ENCODE assay signal across 1 cellular context in the genomic region with DNA sequence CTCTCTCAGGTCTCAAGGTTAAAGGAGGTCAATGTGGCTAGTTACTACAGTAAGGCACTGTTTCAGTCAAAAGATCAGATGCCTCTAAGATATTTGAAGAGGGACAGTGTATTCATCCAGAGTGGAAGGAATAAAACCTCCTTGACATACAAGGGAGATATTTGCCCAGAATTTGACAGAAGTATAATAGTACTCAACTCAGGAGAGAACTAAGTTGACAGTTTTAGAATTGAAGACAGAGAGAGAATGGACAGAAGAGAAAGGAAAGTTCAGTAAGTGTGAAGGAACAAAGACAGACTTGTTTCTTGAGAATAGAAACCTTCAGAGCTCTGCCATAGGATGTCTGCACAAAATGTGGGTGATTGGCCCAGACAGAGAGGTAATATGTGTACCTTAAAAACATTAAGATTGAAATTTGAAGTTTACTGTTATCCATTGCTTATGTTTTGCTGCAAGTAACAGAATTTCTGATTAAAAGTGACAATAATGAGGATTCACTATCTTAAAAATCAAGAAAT.
TF ChIP-seq lines count a peak whose summit lies in the region.

No MANE protein-coding gene starts in this region.

TF ChIP-seq in HepG2, 621 proteins besides CTCF, POLR2A, EP300 and RAD21:
- TF ChIP-seq, protein P1, sequence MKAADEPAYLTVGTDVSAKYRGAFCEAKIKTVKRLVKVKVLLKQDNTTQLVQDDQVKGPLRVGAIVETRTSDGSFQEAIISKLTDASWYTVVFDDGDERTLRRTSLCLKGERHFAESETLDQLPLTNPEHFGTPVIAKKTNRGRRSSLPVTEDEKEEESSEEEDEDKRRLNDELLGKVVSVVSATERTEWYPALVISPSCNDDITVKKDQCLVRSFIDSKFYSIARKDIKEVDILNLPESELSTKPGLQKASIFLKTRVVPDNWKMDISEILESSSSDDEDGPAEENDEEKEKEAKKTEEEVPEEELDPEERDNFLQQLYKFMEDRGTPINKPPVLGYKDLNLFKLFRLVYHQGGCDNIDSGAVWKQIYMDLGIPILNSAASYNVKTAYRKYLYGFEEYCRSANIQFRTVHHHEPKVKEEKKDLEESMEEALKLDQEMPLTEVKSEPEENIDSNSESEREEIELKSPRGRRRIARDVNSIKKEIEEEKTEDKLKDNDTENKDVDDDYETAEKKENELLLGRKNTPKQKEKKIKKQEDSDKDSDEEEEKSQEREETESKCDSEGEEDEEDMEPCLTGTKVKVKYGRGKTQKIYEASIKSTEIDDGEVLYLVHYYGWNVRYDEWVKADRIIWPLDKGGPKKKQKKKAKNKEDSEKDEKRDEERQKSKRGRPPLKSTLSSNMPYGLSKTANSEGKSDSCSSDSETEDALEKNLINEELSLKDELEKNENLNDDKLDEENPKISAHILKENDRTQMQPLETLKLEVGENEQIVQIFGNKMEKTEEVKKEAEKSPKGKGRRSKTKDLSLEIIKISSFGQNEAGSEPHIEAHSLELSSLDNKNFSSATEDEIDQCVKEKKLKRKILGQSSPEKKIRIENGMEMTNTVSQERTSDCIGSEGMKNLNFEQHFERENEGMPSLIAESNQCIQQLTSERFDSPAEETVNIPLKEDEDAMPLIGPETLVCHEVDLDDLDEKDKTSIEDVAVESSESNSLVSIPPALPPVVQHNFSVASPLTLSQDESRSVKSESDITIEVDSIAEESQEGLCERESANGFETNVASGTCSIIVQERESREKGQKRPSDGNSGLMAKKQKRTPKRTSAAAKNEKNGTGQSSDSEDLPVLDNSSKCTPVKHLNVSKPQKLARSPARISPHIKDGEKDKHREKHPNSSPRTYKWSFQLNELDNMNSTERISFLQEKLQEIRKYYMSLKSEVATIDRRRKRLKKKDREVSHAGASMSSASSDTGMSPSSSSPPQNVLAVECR (CRISPR knock-in tag; IDR thresholded peaks at IDR 0.05; ENCODE audit: borderline replicate concordance), result no peak
- TF ChIP-seq GFI1 (CRISPR knock-in tag; IDR thresholded peaks at IDR 0.05; ENCODE audit: borderline replicate concordance), result no peak
- TF ChIP-seq TCF7 (IDR thresholded peaks at IDR 0.05; ENCODE audit: low read depth), result no peak
- TF ChIP-seq ZNF441 (CRISPR knock-in tag; IDR thresholded peaks at IDR 0.05; ENCODE audit: borderline replicate concordance), result no peak
- no peak for TF ChIP-seq NFYB (CRISPR knock-in tag; IDR thresholded peaks at IDR 0.05)
- no peak for TF ChIP-seq SNAPC5 (CRISPR knock-in tag; IDR thresholded peaks at IDR 0.05; ENCODE audit: borderline replicate concordance)
- TF ChIP-seq, protein P2, sequence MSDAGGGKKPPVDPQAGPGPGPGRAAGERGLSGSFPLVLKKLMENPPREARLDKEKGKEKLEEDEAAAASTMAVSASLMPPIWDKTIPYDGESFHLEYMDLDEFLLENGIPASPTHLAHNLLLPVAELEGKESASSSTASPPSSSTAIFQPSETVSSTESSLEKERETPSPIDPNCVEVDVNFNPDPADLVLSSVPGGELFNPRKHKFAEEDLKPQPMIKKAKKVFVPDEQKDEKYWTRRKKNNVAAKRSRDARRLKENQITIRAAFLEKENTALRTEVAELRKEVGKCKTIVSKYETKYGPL (CRISPR knock-in tag; IDR thresholded peaks at IDR 0.05), result no peak
- no peak for TF ChIP-seq EZH2 (conservative IDR thresholded peaks at IDR 0.05; ENCODE audit: low read depth, low read length)
- TF ChIP-seq ZBTB33 (CRISPR knock-in tag; IDR thresholded peaks at IDR 0.05), result no peak
- no peak for TF ChIP-seq TCF7L2 (IDR thresholded peaks at IDR 0.05; ENCODE audit: low read depth, low read length)
- TF ChIP-seq, protein P3, sequence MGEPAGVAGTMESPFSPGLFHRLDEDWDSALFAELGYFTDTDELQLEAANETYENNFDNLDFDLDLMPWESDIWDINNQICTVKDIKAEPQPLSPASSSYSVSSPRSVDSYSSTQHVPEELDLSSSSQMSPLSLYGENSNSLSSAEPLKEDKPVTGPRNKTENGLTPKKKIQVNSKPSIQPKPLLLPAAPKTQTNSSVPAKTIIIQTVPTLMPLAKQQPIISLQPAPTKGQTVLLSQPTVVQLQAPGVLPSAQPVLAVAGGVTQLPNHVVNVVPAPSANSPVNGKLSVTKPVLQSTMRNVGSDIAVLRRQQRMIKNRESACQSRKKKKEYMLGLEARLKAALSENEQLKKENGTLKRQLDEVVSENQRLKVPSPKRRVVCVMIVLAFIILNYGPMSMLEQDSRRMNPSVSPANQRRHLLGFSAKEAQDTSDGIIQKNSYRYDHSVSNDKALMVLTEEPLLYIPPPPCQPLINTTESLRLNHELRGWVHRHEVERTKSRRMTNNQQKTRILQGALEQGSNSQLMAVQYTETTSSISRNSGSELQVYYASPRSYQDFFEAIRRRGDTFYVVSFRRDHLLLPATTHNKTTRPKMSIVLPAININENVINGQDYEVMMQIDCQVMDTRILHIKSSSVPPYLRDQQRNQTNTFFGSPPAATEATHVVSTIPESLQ (CRISPR knock-in tag; conservative IDR thresholded peaks at IDR 0.05), result no peak
